Comparison of ENCODE assay signal across 8 cellular contexts in genomic region chr12:94832780-94833760, GRCh38.
A peak's percentile ranks its signal among the peaks of the same experiment; 100 is the strongest.
DNase-seq lines count a peak whose midpoint lies in the region; ATAC-seq and TF ChIP-seq lines count a peak whose summit lies in the region.

No MANE protein-coding gene starts in this region.

- no peak overlapping the region for H3K4ac ChIP-seq in H9 (ENCODE audit: low read depth, low read length)

- no peaks in the 10 kb centered on the region for H3K79me1 ChIP-seq in H9 (ENCODE audit: insufficient read depth, low read depth, low read length, poor library complexity, severe bottlenecking)

- H2BK20ac ChIP-seq in H9 (ENCODE audit: low read depth, low read length, poor library complexity, severe bottlenecking): no peak overlapping the region

- intact Hi-C loops in left cardiac atrium (cut with DNase I) (no loop called here), sigmoid colon (cut with DNase I) (loop anchor here (5.0 kb wide), 1 partner anchor 39 kb away; no protein-coding TSS in a partner anchor), left colon (cut with DNase I, micrococcal nuclease) (no loop called here)

- TF ChIP-seq CTCF in H9 (conservative IDR thresholded peaks at IDR 0.05) (no peak), sigmoid colon (IDR thresholded peaks at IDR 0.05) (no peak)

- H3K9me3 ChIP-seq in H9 (ENCODE audit: control insufficient read depth, low read depth, low read length) (no peaks in the 10 kb centered on the region), NT2/D1 (ENCODE audit: insufficient read depth, low read length) (peaks cover 11% of the 10 kb centered on the region; the same call in 1 of the 2 replicates), sigmoid colon (no peaks in the 10 kb centered on the region)

- H3K9me3 Mint-ChIP-seq in H9: peaks cover 19 to 21% of the 10 kb centered on the region in 2 experiments

- peak overlapping the region; percentile 82 to 91 (median 91) for H3K27ac Mint-ChIP-seq in H9

- peaks cover 3% of the 10 kb centered on the region; the same call in 1 of the 2 replicates for H3K27me3 Mint-ChIP-seq in H9 (ENCODE audit: low read depth)

- no peak overlapping the region for H3K27ac ChIP-seq in H9 (ENCODE audit: insufficient read length, low read depth, low read length)
- peak overlapping the region; percentile 56 to 76 (median 74) for H3K27ac ChIP-seq in sigmoid colon

- H3K27me3 ChIP-seq in H9 (ENCODE audit: insufficient read depth, low read length) (no peaks in the 10 kb centered on the region), NT2/D1 (ENCODE audit: insufficient read depth, insufficient read length) (no peaks in the 10 kb centered on the region), sigmoid colon (no peaks in the 10 kb centered on the region)

- H3K4me3 Mint-ChIP-seq in H9: 0 out of 5 replicates have a peak overlapping the region, but pooled peaks of 1 of the 2 experiments have one; percentile 10

- TF ChIP-seq POLR2A in sigmoid colon (IDR thresholded peaks at IDR 0.05): no peak

- DNase-seq in H9: peak; percentile 76
- DNase-seq in NT2/D1 (ENCODE audit: low read depth, low spot score): peak; percentile 82
- DNase-seq in left cardiac atrium: no peak
- no peak for DNase-seq in sigmoid colon
- no peak for DNase-seq in mucosa of gallbladder (ENCODE audit: low spot score)
- DNase-seq in epidermal melanocyte (ENCODE audit: insufficient read length, low spot score): no peak
- no peak for DNase-seq in left colon
- DNase-seq in 8988T: no peak

- no peak overlapping the region for H2BK15ac ChIP-seq in H9 (ENCODE audit: low read depth, low read length)

- peak overlapping the region; percentile 18 for H3K4me2 ChIP-seq in H9 (ENCODE audit: insufficient read depth, insufficient read length, low read length)

- no peak overlapping the region for H3K4me3 ChIP-seq in NT2/D1 (ENCODE audit: insufficient read length, low read depth)
- peak overlapping the region in 1 of 4 donors; percentile 2 for H3K4me3 ChIP-seq in sigmoid colon

- H3K79me2 ChIP-seq in H9 (ENCODE audit: insufficient read depth, low read length): no peaks in the 10 kb centered on the region

- peaks cover 0 to 11% (median 4%) of the 10 kb centered on the region in 3 experiments; a peak in 5 of 7 replicates for H3K36me3 Mint-ChIP-seq in H9 (ENCODE audit: insufficient read depth in 1 of 3, low read depth in 3 of 3)

- no peaks in the 10 kb centered on the region for H4K20me1 ChIP-seq in H9 (ENCODE audit: control insufficient read depth, insufficient read depth, insufficient read length)

- H3K14ac ChIP-seq in H9 (ENCODE audit: insufficient read depth, low read length): no peak overlapping the region

- no peak overlapping the region for H3K56ac ChIP-seq in H9 (ENCODE audit: insufficient read length, low read depth, low read length)

- no peaks in the 10 kb centered on the region for H3K4me1 ChIP-seq in H9 (ENCODE audit: insufficient read depth, low read length)
- H3K4me1 ChIP-seq in NT2/D1 (ENCODE audit: insufficient read depth, insufficient read length): peaks cover 19% of the 10 kb centered on the region
- peaks cover 0 to 26% (median 16%) of the 10 kb centered on the region in 4 donors for H3K4me1 ChIP-seq in sigmoid colon

- H2AK5ac ChIP-seq in H9 (ENCODE audit: insufficient read length, low read length): no peak overlapping the region

- H4K5ac ChIP-seq in H9 (ENCODE audit: insufficient read length, low read depth, low read length): no peak overlapping the region

- H3K23ac ChIP-seq in H9 (ENCODE audit: insufficient read length, low read depth, low read length): no peak overlapping the region

- no CpG with 5 or more reads among the region's 17 CpGs for WGBS in H9 (ENCODE audit: extremely low coverage, insufficient read length, low lambda C conversion rate)
- 79 to 89% methylated on average over 17 of the region's 17 CpGs for WGBS in sigmoid colon, 2 donors

- TF ChIP-seq EP300 in sigmoid colon (IDR thresholded peaks at IDR 0.05): peak in 1 of 4 donors; percentile 2

- H2BK12ac ChIP-seq in H9 (ENCODE audit: insufficient read length, low read depth, low read length): no peak overlapping the region

- no peak overlapping the region for H2BK5ac ChIP-seq in H9 (ENCODE audit: insufficient read length, low read length)

- H2BK120ac ChIP-seq in H9 (ENCODE audit: low read depth, low read length, poor library complexity, severe bottlenecking): no peak overlapping the region

- H3K18ac ChIP-seq in H9 (ENCODE audit: insufficient read length, low read depth, low read length): no peak overlapping the region

- no peak overlapping the region for H3K9ac ChIP-seq in H9 (ENCODE audit: extremely low read depth, insufficient read length, low read length)
- H3K9ac ChIP-seq in NT2/D1 (ENCODE audit: insufficient read length, low read depth): peak overlapping the region; percentile 37

- no peak overlapping the region for H3T11ph ChIP-seq in H9 (ENCODE audit: low read length)

- H4K8ac ChIP-seq in H9 (replicated peaks; ENCODE audit: insufficient read length, low read depth, low read length): no peak overlapping the region

- H3K23me2 ChIP-seq in H9 (ENCODE audit: insufficient read length, low read depth, low read length, poor library complexity, severe bottlenecking): no peaks in the 10 kb centered on the region

- peak; percentile 70 to 82 for ATAC-seq in left cardiac atrium
- ATAC-seq in left colon: no peak

- no peak overlapping the region for H2AFZ ChIP-seq in H9 (ENCODE audit: low read length)

- no peak overlapping the region for H4K91ac ChIP-seq in H9 (ENCODE audit: insufficient read length, low read depth, low read length)

- peaks cover 21 to 26% of the 10 kb centered on the region in 2 experiments for H3K4me1 Mint-ChIP-seq in H9

- H3K36me3 ChIP-seq in NT2/D1 (ENCODE audit: insufficient read depth, insufficient read length, low read length) (no peaks in the 10 kb centered on the region), sigmoid colon (no peaks in the 10 kb centered on the region)

Comparison
In these comparisons a context has a peak if more than half of its experiments do, and no peak if none do; other contexts are left out.
1. DNase-seq: peak in H9 (single experiment) and NT2/D1 (single experiment); none in left cardiac atrium (single experiment), sigmoid colon (single experiment), mucosa of gallbladder (single experiment), epidermal melanocyte (single experiment), left colon (0 of 2) and 8988T (single experiment).